9 cellular contexts compared by ENCODE assay signal in genomic region chr5:16585028-16585667, GRCh38. TPM values are rescaled to one million over a fixed set of nuclear protein-coding genes. Genes with fewer than 3 reads are reported as not detected.
A peak's percentile ranks its signal among the peaks of the same experiment; 100 is the strongest.
DNase-seq lines count a peak whose midpoint lies in the region; ATAC-seq, FAIRE-seq and TF ChIP-seq lines count a peak whose summit lies in the region.
"Had no signal": no experiment of that assay in that cellular context is flagged by ENCODE, and none has a peak within 500 bp of the region (broad histone marks: within the 10 kb centered on the region; RNA-seq: fewer than 3 reads in every experiment).

No MANE protein-coding gene starts in this region.

- dilution Hi-C loops in endothelial cell of umbilical vein (cut with MboI; ENCODE audit: extremely low pct_ligation_motif_present, low sequenced_read_pairs): no loop called here

- H3K36me3 ChIP-seq in endothelial cell of umbilical vein (ENCODE audit: control insufficient read depth in 2 of 2, extremely low read depth in 1 of 2, insufficient read depth in 2 of 2, low read length in 2 of 2): no peaks in the 10 kb centered on the region

- FAIRE-seq in endothelial cell of umbilical vein (lab: Jason Lieb, UNC): no peak

- H3K27ac Mint-ChIP-seq in activated naive CD4-positive, alpha-beta T cell treated with anti-CD3 and anti-CD28 coated beads for 36 hours: no peak overlapping the region

- no peaks in the 10 kb centered on the region for H3K79me2 ChIP-seq in endothelial cell of umbilical vein (ENCODE audit: control insufficient read depth, insufficient read depth, low read length)

- H3K9me3 ChIP-seq in endothelial cell of umbilical vein (replicated peaks; ENCODE audit: control insufficient read depth, insufficient read depth, low read length): no peaks in the 10 kb centered on the region

- H3K36me3 Mint-ChIP-seq in activated naive CD4-positive, alpha-beta T cell treated with anti-CD3 and anti-CD28 coated beads for 36 hours (ENCODE audit: low read depth): peaks cover 24% of the 10 kb centered on the region

- DNase-seq in activated naive CD4-positive, alpha-beta T cell treated with anti-CD3 and anti-CD28 coated beads for 36 hours: peak; percentile 8
- no peak for DNase-seq in activated naive CD4-positive, alpha-beta T cell treated with anti-CD3 and anti-CD28 coated beads, Interleukin-2, amount 50 U/mL, for 16 hours
- DNase-seq in LNCaP clone FGC (ENCODE audit: low read depth) (no peak), endothelial cell of umbilical vein (ENCODE audit: low read depth, low spot score) (no peak), cerebellum (ENCODE audit: low spot score) (no peak), NCI-H510A treated with DMSO at 0.1 percent for 48 hours (lab: John Stamatoyannopoulos, UW) (no peak), HPDE6-E6E7 (ENCODE audit: extremely low spot score) (no peak)
- no peak for DNase-seq in stimulated activated naive CD8-positive, alpha-beta T cell treated with anti-CD3 and anti-CD28 coated beads, Interleukin-15, Interleukin-2, amounts not matched to agents 100 U/mL and 50 U/mL, for 24 hours
- DNase-seq: stimulated activated CD4-positive, alpha-beta T cell treated with anti-CD3 and anti-CD28 coated beads, Interleukin-15, amount 100 ng/mL, for 24 hours had no signal

- TF ChIP-seq CTCF in LNCaP clone FGC (IDR thresholded peaks at IDR 0.05; ENCODE audit: control insufficient read depth, extremely low read depth, insufficient read depth): peak; percentile 34; the same call in 1 of the 2 replicates
- TF ChIP-seq CTCF in endothelial cell of umbilical vein (IDR thresholded peaks at IDR 0.05; ENCODE audit: extremely low read depth in 1 of 2, insufficient read depth in 1 of 2, low read depth in 1 of 2, low read length in 2 of 2): peak; percentile 32 to 51

- no peak overlapping the region for H3K27ac ChIP-seq in endothelial cell of umbilical vein (ENCODE audit: insufficient read depth, low read depth, low read length)

- peaks cover 0 to 4% of the 10 kb centered on the region in 2 experiments for H3K27me3 ChIP-seq in endothelial cell of umbilical vein (ENCODE audit: control insufficient read depth in 2 of 2, insufficient read depth in 2 of 2, low read length in 2 of 2)

- POLR2A ChIA-PET in endothelial cell of umbilical vein (lab: Charles Lee): no interaction called here

- CTCF ChIA-PET in activated naive CD4-positive, alpha-beta T cell treated with anti-CD3 and anti-CD28 coated beads for 36 hours (lab: Charles Lee): interaction anchor here (0.9 to 2.3 kb wide), 10 partner anchors 8 to 95 kb away, joined by 3 to 9 read pairs (median 4); no protein-coding TSS in a partner anchor
- CTCF ChIA-PET in endothelial cell of umbilical vein (lab: Charles Lee): interaction anchor here (0.8 to 2.6 kb wide), 9 partner anchors 10 to 106 kb away, joined by 3 to 14 read pairs (median 3); no protein-coding TSS in a partner anchor

- intact Hi-C loops in activated naive CD4-positive, alpha-beta T cell treated with anti-CD3 and anti-CD28 coated beads for 36 hours (cut with micrococcal nuclease): no loop called here
- intact Hi-C loops in endothelial cell of umbilical vein (cut with micrococcal nuclease): no loop called here

- TF ChIP-seq POLR2A in endothelial cell of umbilical vein (IDR thresholded peaks at IDR 0.05; ENCODE audit: low read depth, low read length): no peak

- H4K20me1 ChIP-seq in endothelial cell of umbilical vein (replicated peaks; ENCODE audit: control insufficient read depth, extremely low read depth, insufficient read depth, low read length): no peaks in the 10 kb centered on the region

- no peak overlapping the region for H2AFZ ChIP-seq in endothelial cell of umbilical vein (ENCODE audit: low read depth, low read length)

- no peaks in the 10 kb centered on the region for H3K27me3 Mint-ChIP-seq in activated naive CD4-positive, alpha-beta T cell treated with anti-CD3 and anti-CD28 coated beads for 36 hours (ENCODE audit: low read depth)

- peak; percentile 79 for ATAC-seq in stimulated activated naive CD8-positive, alpha-beta T cell treated with anti-CD3 and anti-CD28 coated beads, Interleukin-15, Interleukin-2, amounts not matched to agents 100 U/mL and 50 U/mL, for 24 hours

- peaks cover 2% of the 10 kb centered on the region for H3K9me3 Mint-ChIP-seq in activated naive CD4-positive, alpha-beta T cell treated with anti-CD3 and anti-CD28 coated beads for 36 hours

- no peaks in the 10 kb centered on the region for H3K4me1 ChIP-seq in endothelial cell of umbilical vein (ENCODE audit: control insufficient read depth, extremely low read depth, insufficient read depth, low read length)

- BruUV-seq in endothelial cell of umbilical vein (replicated peaks; lab: Mats Ljungman, UMichigan): no TSS peak

- H3K4me2 ChIP-seq in endothelial cell of umbilical vein (ENCODE audit: insufficient read depth, low read length): no peak overlapping the region

- H3K4me1 Mint-ChIP-seq in activated naive CD4-positive, alpha-beta T cell treated with anti-CD3 and anti-CD28 coated beads for 36 hours (ENCODE audit: low read depth): peaks cover 24% of the 10 kb centered on the region

- no peak overlapping the region for H3K4me3 Mint-ChIP-seq in activated naive CD4-positive, alpha-beta T cell treated with anti-CD3 and anti-CD28 coated beads for 36 hours

- H3K9me1 ChIP-seq in endothelial cell of umbilical vein (replicated peaks; ENCODE audit: control insufficient read depth, extremely low read depth, insufficient read depth, low read length): no peaks in the 10 kb centered on the region

- no peak overlapping the region for H3K9ac ChIP-seq in endothelial cell of umbilical vein (replicated peaks; ENCODE audit: extremely low read depth, insufficient read depth, low read length)

- H3K4me3 ChIP-seq in LNCaP clone FGC (ENCODE audit: low read depth, low read length) (no peak overlapping the region), endothelial cell of umbilical vein (replicated peaks in 1 of 3; ENCODE audit: insufficient read depth in 1 of 3, low read depth in 1 of 3, low read length in 3 of 3) (no peak overlapping the region)

TF ChIP-seq in endothelial cell of umbilical vein, 7 proteins besides CTCF, POLR2A, EP300 and RAD21:
- TF ChIP-seq, protein P1, sequence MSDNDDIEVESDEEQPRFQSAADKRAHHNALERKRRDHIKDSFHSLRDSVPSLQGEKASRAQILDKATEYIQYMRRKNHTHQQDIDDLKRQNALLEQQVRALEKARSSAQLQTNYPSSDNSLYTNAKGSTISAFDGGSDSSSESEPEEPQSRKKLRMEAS (IDR thresholded peaks at IDR 0.05; ENCODE audit: insufficient read depth, insufficient read length): no peak
- TF ChIP-seq JUN (IDR thresholded peaks at IDR 0.05; ENCODE audit: borderline replicate concordance, insufficient read depth, insufficient read length, low read depth): no peak
- no peak for TF ChIP-seq POLR2AphosphoS5 (IDR thresholded peaks at IDR 0.05; ENCODE audit: insufficient read depth, low read depth, low read length)
- TF ChIP-seq EZH2 (IDR thresholded peaks at IDR 0.05; ENCODE audit: borderline replicate concordance, low read depth, low read length, severe bottlenecking): no peak
- TF ChIP-seq GATA2 (IDR thresholded peaks at IDR 0.05; ENCODE audit: insufficient read depth, insufficient read length, low read depth, low read length): no peak
- TF ChIP-seq MYC (IDR thresholded peaks at IDR 0.05; ENCODE audit: low read depth, low read length): no peak
- TF ChIP-seq FOS (IDR thresholded peaks at IDR 0.05; ENCODE audit: borderline replicate concordance, insufficient read depth, low read length): no peak
TF ChIP-seq in endothelial cell of umbilical vein: peak in this region for 0.

RNA-seq across cellular contexts. Expression of gene RETREG1, which starts 31.6 kb away (rescaled TPM):
- 10 to 100 TPM; 19.3 to 20.0 TPM for total RNA-seq in activated naive CD4-positive, alpha-beta T cell treated with anti-CD3 and anti-CD28 coated beads for 36 hours
- total RNA-seq in endothelial cell of umbilical vein (0.46 TPM in 1 of 2 replicates, not detected in the other), cerebellum (25.0 TPM)
- 0.13 TPM in 1 of 2 replicates, not detected in the other for polyA plus RNA-seq in endothelial cell of umbilical vein
- 0.04 TPM in 1 of 2 replicates, not detected in the other for polyA plus RNA-seq in endothelial cell of umbilical vein (2011; cell fraction: cytosol; rRNA removed)
- polyA plus RNA-seq in endothelial cell of umbilical vein (2011; cell fraction: nucleus; rRNA removed): not detected in 2 replicates
- 0.29 TPM in 1 of 2 replicates, not detected in the other for polyA plus RNA-seq in endothelial cell of umbilical vein (2012)
- polyA minus RNA-seq in endothelial cell of umbilical vein: not detected in 2 replicates
- polyA minus RNA-seq in endothelial cell of umbilical vein (2011; cell fraction: cytosol; rRNA and poly(A)+ RNA removed): 2.6 TPM
- polyA minus RNA-seq in endothelial cell of umbilical vein (2011; cell fraction: nucleus; rRNA and poly(A)+ RNA removed): not detected in 2 replicates

Comparison
In these comparisons a context has a peak if more than half of its experiments do, and no peak if none do; other contexts are left out.
1. RNA of gene RETREG1, which starts 31.6 kb away (total RNA-seq): 25.0 TPM in cerebellum (single experiment) and 19.3 to 20.0 TPM in activated naive CD4-positive, alpha-beta T cell treated with anti-CD3 and anti-CD28 coated beads for 36 hours; 0.46 TPM in endothelial cell of umbilical vein; every median in the first group is over 10 times any median in the second.